In the genomic region with DNA sequence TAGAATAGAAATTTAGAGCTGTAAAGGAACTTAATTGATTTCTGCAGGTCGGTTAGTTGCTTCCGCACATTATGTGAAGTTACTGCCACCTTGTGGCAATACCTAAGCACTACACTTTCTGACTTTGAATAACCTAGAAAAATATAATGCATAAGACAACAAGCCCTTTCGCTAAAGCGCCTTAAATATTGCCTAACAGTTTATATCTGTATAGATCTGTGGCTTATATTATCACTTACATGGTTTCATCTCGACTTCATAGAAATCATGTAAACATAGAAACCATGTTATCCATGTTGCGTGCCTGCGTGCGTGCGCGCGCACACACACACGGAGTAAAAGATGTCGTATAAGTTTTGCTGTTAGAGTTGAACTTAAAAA, we compare ENCODE assay signal across 7 cellular contexts. TPM values are rescaled to one million over a fixed set of nuclear protein-coding genes. Genes with fewer than 3 reads are reported as not detected.
DNase-seq lines count a peak whose midpoint lies in the region; TF ChIP-seq lines count a peak whose summit lies in the region.

No MANE protein-coding gene starts in this region.

- peaks cover 41% of the 10 kb centered on the region for H3K4me1 Mint-ChIP-seq in activated CD4-positive, alpha-beta memory T cell treated with anti-CD3 and anti-CD28 coated beads, Interleukin-2, amount 10 ng/mL, durations not matched to agents 7 days and 5 days
- H3K4me1 Mint-ChIP-seq in nephron = peaks cover 11% of the 10 kb centered on the region

- POLR2A ChIA-PET in HEK293 (lab: Yijun Ruan, JAX) = no interaction called here
- POLR2A ChIA-PET in activated CD4-positive, alpha-beta memory T cell treated with anti-CD3 and anti-CD28 coated beads, Interleukin-2, amount 10 ng/mL, durations not matched to agents 7 days and 5 days (lab: Charles Lee) = interaction anchor here (0.6 to 5.3 kb wide), 11 partner anchors 10 to 203 kb away, joined by 3 to 80 read pairs (median 4); a partner anchor contains a TSS

- H3K27me3 Mint-ChIP-seq in activated CD4-positive, alpha-beta memory T cell treated with anti-CD3 and anti-CD28 coated beads, Interleukin-2, amount 10 ng/mL, durations not matched to agents 7 days and 5 days = no peaks in the 10 kb centered on the region
- H3K27me3 Mint-ChIP-seq in nephron (ENCODE audit: low read depth) = no peaks in the 10 kb centered on the region

- H3K36me3 ChIP-seq in HEK293 (ENCODE audit: control insufficient read depth in 2 of 2, insufficient read depth in 1 of 2, low read length in 2 of 2) = no peaks in the 10 kb centered on the region

- CTCF ChIA-PET in HEK293 (lab: Yijun Ruan, JAX) = interaction anchor here (0.6 to 2.3 kb wide), 11 partner anchors 10 to 794 kb away, joined by 3 to 12 read pairs (median 4); no protein-coding TSS in a partner anchor
- CTCF ChIA-PET in activated CD4-positive, alpha-beta memory T cell treated with anti-CD3 and anti-CD28 coated beads, Interleukin-2, amount 10 ng/mL, durations not matched to agents 7 days and 5 days (lab: Charles Lee) = interaction anchor here (0.7 to 2.4 kb wide), 27 partner anchors 9 to 903 kb away, joined by 3 to 19 read pairs (median 4); a partner anchor contains a TSS

- H3K4me3 ChIP-seq in HEK293 (ENCODE audit: low read depth, low read length) (peak overlapping the region; percentile 28), fibroblast of the aortic adventitia (ENCODE audit: low read depth, low read length) (peak overlapping the region; percentile 77)

- TF ChIP-seq CTCF in HEK293 (tag by site-specific recombination; IDR thresholded peaks at IDR 0.05) (peak; percentile 25; the same call in 1 of the 2 replicates), fibroblast of the aortic adventitia (IDR thresholded peaks at IDR 0.05; ENCODE audit: insufficient read depth, low read length) (peak; percentile 75), nephron (IDR thresholded peaks at IDR 0.05; ENCODE audit: unreplicated experiment in 3 of 3) (peak; percentile 95 to 99 (median 97))

- no peaks in the 10 kb centered on the region for H3K9me3 ChIP-seq in HEK293 (ENCODE audit: control insufficient read depth, insufficient read depth, low read depth, low read length)

- peaks cover 25% of the 10 kb centered on the region for H3K36me3 Mint-ChIP-seq in activated CD4-positive, alpha-beta memory T cell treated with anti-CD3 and anti-CD28 coated beads, Interleukin-2, amount 10 ng/mL, durations not matched to agents 7 days and 5 days (ENCODE audit: low read depth)
- H3K36me3 Mint-ChIP-seq in nephron (ENCODE audit: low read depth) = no peaks in the 10 kb centered on the region

- no peak overlapping the region for H3K27ac ChIP-seq in HEK293 (ENCODE audit: extremely low read depth, low read depth, low read length)

- DNase-seq in EL (peak; percentile 66), NCI-H2227 (lab: John Stamatoyannopoulos, UW; ENCODE audit: unreplicated experiment) (peak; percentile 59), fibroblast of the aortic adventitia (ENCODE audit: low read depth) (peak; percentile 83), ureter (ENCODE audit: low spot score) (no peak)
- peak; percentile 52 for DNase-seq in activated CD4-positive, alpha-beta memory T cell treated with anti-CD3 and anti-CD28 coated beads, Interleukin-2, amount 10 ng/mL, durations not matched to agents 7 days and 5 days

- H3K4me1 ChIP-seq in HEK293 (ENCODE audit: control insufficient read depth, insufficient read depth, low read length) = peaks cover 8% of the 10 kb centered on the region; the same call in 1 of the 2 replicates

- H3K4me3 Mint-ChIP-seq in activated CD4-positive, alpha-beta memory T cell treated with anti-CD3 and anti-CD28 coated beads, Interleukin-2, amount 10 ng/mL, durations not matched to agents 7 days and 5 days = peak overlapping the region; percentile 49
- peak overlapping the region; percentile 81 to 85 (median 83) for H3K4me3 Mint-ChIP-seq in nephron

- H3K27ac Mint-ChIP-seq in activated CD4-positive, alpha-beta memory T cell treated with anti-CD3 and anti-CD28 coated beads, Interleukin-2, amount 10 ng/mL, durations not matched to agents 7 days and 5 days = peak overlapping the region; percentile 73
- peak overlapping the region; percentile 98 to 99 (median 99) for H3K27ac Mint-ChIP-seq in nephron

- H3K9me3 Mint-ChIP-seq in activated CD4-positive, alpha-beta memory T cell treated with anti-CD3 and anti-CD28 coated beads, Interleukin-2, amount 10 ng/mL, durations not matched to agents 7 days and 5 days = peaks cover 8% of the 10 kb centered on the region
- no peaks in the 10 kb centered on the region for H3K9me3 Mint-ChIP-seq in nephron

TF ChIP-seq in HEK293, 187 proteins besides CTCF, POLR2A, EP300 and RAD21:
- TF ChIP-seq BCL11B (tag by site-specific recombination; IDR thresholded peaks at IDR 0.05; ENCODE audit: low read depth) (no peak), ZNF660 (tag by site-specific recombination; IDR thresholded peaks at IDR 0.05) (0 out of 2 replicates have a peak, but pooled peaks have one; percentile 45), ZNF654 (tag by site-specific recombination; IDR thresholded peaks at IDR 0.05; ENCODE audit: low read depth) (peak; percentile 72)

RNA-seq across cellular contexts. Expression of a gene that starts 10.9 kb away (rescaled TPM):
- 100 to 1,000 TPM; 394 to 395 TPM for total RNA-seq in activated CD4-positive, alpha-beta memory T cell treated with anti-CD3 and anti-CD28 coated beads, Interleukin-2, amount 10 ng/mL, durations not matched to agents 7 days and 5 days
- total RNA-seq in fibroblast of the aortic adventitia (ENCODE audit: low replicate concordance) (202 and 358 TPM in 2 replicates), ureter (93.0 TPM)

Comparison
In these comparisons a context has a peak if more than half of its experiments do, and no peak if none do; other contexts are left out.
1. CTCF ChIP-seq: peak in every context shown above with its lines; median percentile 97 in nephron; 75 in fibroblast of the aortic adventitia; 25 in HEK293.